Comparison of ENCODE assay signal across 12 cellular contexts in genomic region chr11:60786811-60787567, GRCh38. TPM values are rescaled to one million over a fixed set of nuclear protein-coding genes. Genes with fewer than 3 reads are reported as not detected.
DNase-seq lines count a peak whose midpoint lies in the region; ATAC-seq and TF ChIP-seq lines count a peak whose summit lies in the region.
"Had no signal": no experiment of that assay in that cellular context is flagged by ENCODE, and none has a peak within 500 bp of the region (broad histone marks: within the 10 kb centered on the region; RNA-seq: fewer than 3 reads in every experiment).

No MANE protein-coding gene starts in this region.

- no peaks in the 10 kb centered on the region for H3K27me3 Mint-ChIP-seq in CD4-positive, alpha-beta T cell

- H3K36me3 ChIP-seq in BJ (ENCODE audit: control insufficient read depth, insufficient read depth, low read length) (no peaks in the 10 kb centered on the region), osteoblast (ENCODE audit: insufficient read depth, low read length) (no peaks in the 10 kb centered on the region)

- H3K4me3 Mint-ChIP-seq in CD4-positive, alpha-beta T cell: no peak overlapping the region

- H3K4me3 ChIP-seq in BJ (ENCODE audit: low read depth, low read length) (no peak overlapping the region), fibroblast of the aortic adventitia (ENCODE audit: low read depth, low read length) (no peak overlapping the region), osteoblast (ENCODE audit: insufficient read depth, low read length) (no peak overlapping the region)

- no peaks in the 10 kb centered on the region for H3K79me2 ChIP-seq in osteoblast (ENCODE audit: insufficient read depth, low read length)

- no peaks in the 10 kb centered on the region for H3K9me3 ChIP-seq in osteoblast (ENCODE audit: low read depth, low read length)
- no peaks in the 10 kb centered on the region for H3K9me3 ChIP-seq in CD4-positive, alpha-beta T cell (ENCODE audit: control insufficient read depth, low read length)

- ATAC-seq in CD4-positive, alpha-beta T cell (ENCODE audit: poor library complexity): no peak

- CTCF ChIA-PET in BJ (lab: Yijun Ruan, JAX): interaction anchor here (5.3 kb wide), 1 partner anchor 10 kb away, joined by 39 read pairs; no protein-coding TSS in a partner anchor
- CTCF ChIA-PET in CD4-positive, alpha-beta T cell (lab: Charles Lee): no interaction called here

- H2AFZ ChIP-seq in osteoblast (ENCODE audit: low read length): no peak overlapping the region

- H3K27me3 ChIP-seq in BJ (ENCODE audit: control insufficient read depth, insufficient read depth, low read length) (peaks cover 2% of the 10 kb centered on the region; the same call in 1 of the 2 replicates), osteoblast (ENCODE audit: insufficient read depth, low read length) (peaks cover 20% of the 10 kb centered on the region)
- no peaks in the 10 kb centered on the region for H3K27me3 ChIP-seq in CD4-positive, alpha-beta T cell (ENCODE audit: control insufficient read depth, insufficient read depth, low read length)

- intact Hi-C loops in CD4-positive, alpha-beta T cell (cut with DNase I, micrococcal nuclease): no loop called here

- H3K4me2 ChIP-seq in osteoblast (ENCODE audit: insufficient read depth, low read length): peak overlapping the region; percentile 9

- H3K4me1 Mint-ChIP-seq in CD4-positive, alpha-beta T cell (ENCODE audit: low read depth): no peaks in the 10 kb centered on the region

- no peak overlapping the region for H3K27ac Mint-ChIP-seq in CD4-positive, alpha-beta T cell

- peak overlapping the region; percentile 33 for H3K27ac ChIP-seq in osteoblast (ENCODE audit: low read depth, low read length)
- no peak overlapping the region for H3K27ac ChIP-seq in CD4-positive, alpha-beta T cell (ENCODE audit: low read depth, low read length)

- TF ChIP-seq CTCF in BJ (IDR thresholded peaks at IDR 0.05; ENCODE audit: insufficient read depth, low read depth, low read length) (no peak), fibroblast of the aortic adventitia (IDR thresholded peaks at IDR 0.05; ENCODE audit: insufficient read depth, low read length) (no peak), osteoblast (IDR thresholded peaks at IDR 0.05; ENCODE audit: extremely low read depth, low read depth, low read length) (no peak)
- no peak for TF ChIP-seq CTCF in CD4-positive, alpha-beta T cell (IDR thresholded peaks at IDR 0.05)

- H3K4me1 ChIP-seq in osteoblast (ENCODE audit: insufficient read depth, low read length): peaks cover 18% of the 10 kb centered on the region

- no peaks in the 10 kb centered on the region for H3K36me3 Mint-ChIP-seq in CD4-positive, alpha-beta T cell (ENCODE audit: low read depth)

- DNase-seq in BJ (ENCODE audit: low read depth) (peak; percentile 51), NCI-H69 (lab: John Stamatoyannopoulos, UW) (peak; percentile 34), fibroblast of the aortic adventitia (ENCODE audit: low read depth) (peak; percentile 80), osteoblast (ENCODE audit: insufficient read length, low spot score, missing footprints) (peak; percentile 94), amygdala (lab: John Stamatoyannopoulos, UW) (no peak), NCI-H2029 treated with DMSO at 0.1 percent for 48 hours (lab: John Stamatoyannopoulos, UW) (no peak)
- DNase-seq in CD4-positive, alpha-beta T cell: no peak
- DNase-seq in activated CD4-positive, alpha-beta T cell treated with anti-CD3 and anti-CD28 coated beads, Interleukin-2, amount 50 U/mL, for 1 hour: no peak
- DNase-seq: activated CD8-positive, alpha-beta memory T cell treated with anti-CD3 and anti-CD28 coated beads for 24 hours; Calu3; central memory CD4-positive, alpha-beta T cell; stimulated activated CD4-positive, alpha-beta T cell treated with anti-CD3 and anti-CD28 coated beads, Interleukin-12 subunit alpha, Interleukin-12 subunit beta, amount 100 ng/mL, for 4 hours had no signal

- H4K20me1 ChIP-seq in osteoblast (ENCODE audit: insufficient read depth, low read length): no peaks in the 10 kb centered on the region

- H3K9me3 Mint-ChIP-seq in CD4-positive, alpha-beta T cell: no peaks in the 10 kb centered on the region

- POLR2A ChIA-PET in BJ (lab: Charles Lee): no interaction called here
- POLR2A ChIA-PET in CD4-positive, alpha-beta T cell (lab: Charles Lee): no interaction called here

RNA-seq across cellular contexts. Expression of gene MS4A10, which starts 1.9 kb away (rescaled TPM):
- not detected in 2 replicates for polyA plus RNA-seq in BJ (2011; rRNA removed)
- not detected in 2 replicates for polyA minus RNA-seq in BJ (2011; rRNA and poly(A)+ RNA removed)
- not detected in 2 replicates for total RNA-seq in fibroblast of the aortic adventitia (ENCODE audit: low replicate concordance)
- total RNA-seq in osteoblast: not detected in 2 replicates
- total RNA-seq in CD4-positive, alpha-beta T cell: not detected
- total RNA-seq: Calu3 had no signal

RNA-seq across cellular contexts. Expression of gene MS4A15, which starts 30.3 kb away (rescaled TPM):
- polyA plus RNA-seq in BJ (2011; rRNA removed): not detected in 2 replicates
- not detected in 2 replicates for polyA minus RNA-seq in BJ (2011; rRNA and poly(A)+ RNA removed)
- total RNA-seq in fibroblast of the aortic adventitia (ENCODE audit: low replicate concordance): not detected in 2 replicates
- not detected in 2 replicates for total RNA-seq in osteoblast
- total RNA-seq in CD4-positive, alpha-beta T cell: not detected
- total RNA-seq: Calu3 had no signal

RNA-seq across cellular contexts. Expression of gene CCDC86, which starts 54.9 kb away (rescaled TPM):
- 12.5 and 21.2 TPM in 2 replicates for polyA plus RNA-seq in BJ (2011; rRNA removed)
- 4.0 and 5.3 TPM in 2 replicates for polyA minus RNA-seq in BJ (2011; rRNA and poly(A)+ RNA removed)
- total RNA-seq in fibroblast of the aortic adventitia (ENCODE audit: low replicate concordance): 3.6 and 12.0 TPM in 2 replicates
- 6.2 and 7.4 TPM in 2 replicates for total RNA-seq in osteoblast
- 1 to 10 TPM; 8.0 to 9.0 TPM for total RNA-seq in CD4-positive, alpha-beta T cell

Comparison
In these comparisons a context has a peak if more than half of its experiments do, and no peak if none do; other contexts are left out.
1. DNase-seq: peak in BJ (single experiment), NCI-H69 (single experiment), fibroblast of the aortic adventitia (single experiment) and osteoblast (single experiment); none in amygdala (0 of 56), CD4-positive, alpha-beta T cell (0 of 10), activated CD4-positive, alpha-beta T cell treated with anti-CD3 and anti-CD28 coated beads, Interleukin-2, amount 50 U/mL, for 1 hour (single experiment) and NCI-H2029 treated with DMSO at 0.1 percent for 48 hours (single experiment).